ENCODE assay signal across 20 cellular contexts in the genomic region with DNA sequence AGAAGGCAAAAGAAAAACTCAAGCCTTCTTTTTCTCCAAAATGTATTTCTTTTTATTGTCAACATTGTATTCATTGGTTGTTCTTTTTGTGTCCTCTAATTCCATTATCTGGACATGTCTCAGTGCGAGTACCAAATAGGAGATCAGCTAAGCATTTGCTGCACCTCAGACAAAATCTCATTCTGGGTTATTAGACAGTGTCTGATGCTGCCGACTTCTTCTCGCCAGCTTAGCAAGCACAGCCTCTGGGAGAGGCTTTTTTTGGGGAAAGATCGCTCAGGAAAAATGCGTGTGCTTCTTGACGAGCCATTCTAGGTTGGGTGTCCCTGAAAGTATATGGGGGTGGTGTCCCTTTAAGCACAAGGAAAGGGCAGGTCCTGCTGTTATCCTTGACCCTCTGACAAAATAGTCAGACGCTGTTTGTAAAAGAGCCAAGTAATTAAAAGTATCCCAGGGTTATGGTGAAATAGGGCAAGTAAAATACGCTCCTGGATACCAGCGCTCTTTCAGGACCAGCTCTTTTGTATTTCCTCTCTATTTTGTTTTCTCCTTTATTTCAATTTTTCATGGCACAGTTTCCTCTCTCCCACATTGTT.
A peak's percentile ranks its signal among the peaks of the same experiment; 100 is the strongest.
DNase-seq lines count a peak whose midpoint lies in the region; ATAC-seq and TF ChIP-seq lines count a peak whose summit lies in the region.
"Had no signal": no experiment of that assay in that cellular context is flagged by ENCODE, and none has a peak within 500 bp of the region (broad histone marks: within the 10 kb centered on the region; RNA-seq: fewer than 3 reads in every experiment).

No MANE protein-coding gene starts in this region.

- peak; percentile 81 for ATAC-seq in Right ventricle myocardium inferior
- peak; percentile 29 for ATAC-seq in omental fat pad (ENCODE audit: low FRiP score)
- ATAC-seq: gastrocnemius medialis; stimulated activated naive B cell treated with anti-CD40 and anti-IgM and Interleukin-4, amounts not matched to agents 10 μg/mL and 1 μg/mL and 100 μg/mL, for 72 hours had no signal

- DNase-seq in Right ventricle myocardium inferior (ENCODE audit: missing footprints) (no peak), cardiac septum (ENCODE audit: low spot score) (no peak), fibroblast of the aortic adventitia (ENCODE audit: low read depth) (peak; percentile 80), omental fat pad (ENCODE audit: low spot score) (no peak), SHP77 (lab: John Stamatoyannopoulos, UW) (no peak), amygdala (lab: John Stamatoyannopoulos, UW) (no peak), DMS153 (lab: John Stamatoyannopoulos, UW) (no peak)
- DNase-seq in activated naive CD4-positive, alpha-beta T cell treated with anti-CD3 and anti-CD28 coated beads, Interleukin-2, amount 50 U/mL, for 16 hours: no peak
- DNase-seq: activated CD4-positive, alpha-beta T cell treated with anti-CD3 and anti-CD28 coated beads for 48 hours; activated CD8-positive, alpha-beta memory T cell treated with anti-CD3 and anti-CD28 coated beads, Interleukin-2, amount 50 U/mL, for 48 hours; activated naive CD4-positive, alpha-beta T cell; caudate nucleus; CD4-positive, CD25-positive, alpha-beta regulatory T cell; DMS79; gastrocnemius medialis; HFFc6; MV-4-11; NCI-H2081 treated with DMSO at 0.1 percent for 48 hours; NCI-H69; stimulated activated naive B cell treated with anti-CD40 and anti-IgM and Interleukin-4, amounts not matched to agents 10 μg/mL and 1 μg/mL and 100 μg/mL, for 72 hours had no signal

- TF ChIP-seq CTCF in fibroblast of the aortic adventitia (IDR thresholded peaks at IDR 0.05; ENCODE audit: insufficient read depth, low read length) (no peak), omental fat pad (IDR thresholded peaks at IDR 0.05) (no peak)

- intact Hi-C loops in Right ventricle myocardium inferior (cut with DNase I): no loop called here
- intact Hi-C loops in cardiac septum (cut with DNase I): loop anchor here (5.0 kb wide), 1 partner anchor 310 kb away; no protein-coding TSS in a partner anchor

- H3K4me3 ChIP-seq in fibroblast of the aortic adventitia (ENCODE audit: low read depth, low read length): peak overlapping the region; percentile 4
- H3K4me3 ChIP-seq: gastrocnemius medialis had no signal
